In the genomic region with DNA sequence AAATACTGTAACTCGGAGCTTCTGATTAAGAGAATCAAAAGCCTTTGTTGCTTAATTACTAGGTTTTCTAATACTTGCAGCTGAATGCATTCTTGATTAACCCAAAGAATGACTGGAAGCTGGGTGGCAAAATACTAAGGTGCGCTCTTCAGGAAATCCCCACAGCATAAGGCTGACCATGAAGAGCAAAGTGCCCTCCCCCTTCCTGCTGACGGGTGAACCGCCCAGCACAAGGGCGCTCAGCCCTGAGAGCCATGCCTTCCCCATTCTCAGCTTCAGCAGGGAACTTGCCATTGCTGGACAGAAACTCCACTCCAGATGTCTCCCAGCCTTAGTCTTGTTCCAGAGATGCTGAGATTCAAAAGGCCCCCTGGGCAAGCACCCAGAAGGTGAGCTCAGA, we compare ENCODE assay signal across 13 cellular contexts.
"Had no signal": no experiment of that assay in that cellular context is flagged by ENCODE, and none has a peak within 500 bp of the region (broad histone marks: within the 10 kb centered on the region; RNA-seq: fewer than 3 reads in every experiment).

No MANE protein-coding gene starts in this region.

- ATAC-seq: lower lobe of right lung had no signal

- H3K36me3 Mint-ChIP-seq: activated naive CD4-positive, alpha-beta T cell treated with anti-CD3 and anti-CD28 coated beads, Interleukin-2, amount 50 U/mL, for 72 hours; naive thymus-derived CD8-positive, alpha-beta T cell had no signal

- DNase-seq: activated CD4-positive, alpha-beta T cell treated with anti-CD3 and anti-CD28 coated beads for 4 hours; activated effector memory CD4-positive, alpha-beta T cell treated with anti-CD3 and anti-CD28 coated beads, Interleukin-2, amount 50 U/mL, for 16 hours; activated T-cell treated with anti-CD3 and anti-CD28 coated beads, Interleukin-2, amount 50 U/mL, for 24 hours; aorta; dorsolateral prefrontal cortex; glutamatergic neuron; lower lobe of right lung; midbrain; naive thymus-derived CD8-positive, alpha-beta T cell; small intestine; stimulated activated naive CD4-positive, alpha-beta T cell; upper lobe of left lung had no signal

- H3K4me3 Mint-ChIP-seq: activated T-cell treated with anti-CD3 and anti-CD28 coated beads, Interleukin-2, amount 50 U/mL, for 24 hours; naive thymus-derived CD8-positive, alpha-beta T cell had no signal

- H3K27ac Mint-ChIP-seq: activated naive CD4-positive, alpha-beta T cell treated with anti-CD3 and anti-CD28 coated beads, Interleukin-2, amount 50 U/mL, for 72 hours; activated T-cell treated with anti-CD3 and anti-CD28 coated beads, Interleukin-2, amount 50 U/mL, for 24 hours had no signal

- H3K27me3 Mint-ChIP-seq: activated T-cell treated with anti-CD3 and anti-CD28 coated beads, Interleukin-2, amount 50 U/mL, for 24 hours; naive thymus-derived CD8-positive, alpha-beta T cell had no signal

- H3K9me3 Mint-ChIP-seq: activated naive CD4-positive, alpha-beta T cell treated with anti-CD3 and anti-CD28 coated beads, Interleukin-2, amount 50 U/mL, for 72 hours; activated T-cell treated with anti-CD3 and anti-CD28 coated beads, Interleukin-2, amount 50 U/mL, for 24 hours; naive thymus-derived CD8-positive, alpha-beta T cell had no signal
